ENCODE assay signal across 8 cellular contexts in the genomic region with DNA sequence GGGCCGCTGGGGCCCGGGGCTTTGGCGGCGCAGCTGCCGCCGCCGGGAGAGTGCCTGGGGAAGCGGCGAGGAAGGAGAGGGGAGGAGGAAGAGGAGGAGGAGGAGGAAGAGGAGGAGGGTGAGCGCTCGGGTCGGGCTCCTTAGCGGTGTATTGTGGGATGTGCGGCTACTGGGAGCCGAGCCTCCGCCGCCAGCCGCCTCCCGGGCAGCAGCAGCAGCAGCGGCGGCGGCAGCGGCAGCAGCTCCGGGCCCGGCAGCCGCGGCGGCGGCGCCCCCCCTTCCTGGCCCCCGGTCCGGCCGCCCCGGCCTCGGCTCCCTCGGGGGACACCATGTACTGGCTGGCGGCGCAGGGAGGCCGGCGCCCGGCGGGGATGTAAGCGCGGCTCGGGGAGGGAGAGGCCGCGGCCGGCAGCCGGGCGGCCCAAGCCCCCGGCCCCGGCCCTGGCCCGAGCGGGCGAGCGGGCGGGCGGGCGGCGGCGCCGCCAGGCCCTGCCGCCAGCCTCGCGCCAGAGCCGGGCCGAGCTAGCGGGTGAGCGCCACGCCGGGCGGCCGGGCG. TPM values are rescaled to one million over a fixed set of nuclear protein-coding genes. Genes with fewer than 3 reads are reported as not detected.
DNase-seq lines count a peak whose midpoint lies in the region; ATAC-seq and TF ChIP-seq lines count a peak whose summit lies in the region.

A gene (plus strand): TSS at position 149 of the 556 bp plus-strand sequence. CDS start 729 bp downstream, outside the sequence.

- H2AFZ ChIP-seq in PC-9: peak within 1 kb of the TSS; percentile 68
- peak within 1 kb of the TSS; percentile 86 for H2AFZ ChIP-seq in parathyroid adenoma

- H3K9me3 ChIP-seq in PC-9 (ENCODE audit: insufficient read depth, low read depth): no peaks in the 10 kb centered on the region
- H3K9me3 ChIP-seq in heart right ventricle: no peaks in the 10 kb centered on the region
- no peaks in the 10 kb centered on the region for H3K9me3 ChIP-seq in parathyroid adenoma (ENCODE audit: control insufficient read depth, low read length)

- no TSS peak for BruUV-seq in PC-9 (replicated peaks; lab: Mats Ljungman, UMichigan)

- no peaks in the 10 kb centered on the region for H3K9me2 ChIP-seq in PC-9 (ENCODE audit: insufficient read depth)

- DNase-seq in AML-193 (lab: John Stamatoyannopoulos, UW): peak; percentile 38 to 49
- no peak for DNase-seq in PC-9
- peak; percentile 75 to 76 for DNase-seq in heart right ventricle

- POLR2A ChIA-PET in PC-9 (lab: Charles Lee; ENCODE audit: unreplicated experiment): interaction anchor here (1.3 kb wide), 1 partner anchor 10 kb away, joined by 4 read pairs; a partner anchor contains a TSS

- H3K79me2 ChIP-seq in PC-9 (ENCODE audit: low read depth) (peaks cover 59% of the 10 kb centered on the region), parathyroid adenoma (peaks cover 27% of the 10 kb centered on the region)

- H3K27ac ChIP-seq in PC-9: peak within 1 kb of the TSS; percentile 100
- H3K27ac ChIP-seq in adipose tissue (ENCODE audit: low read depth, low read length): peak within 1 kb of the TSS; percentile 95
- peak within 1 kb of the TSS; percentile 98 to 100 (median 100) for H3K27ac ChIP-seq in heart right ventricle
- H3K27ac ChIP-seq in parathyroid adenoma: peak within 1 kb of the TSS; percentile 100

- H4K20me1 ChIP-seq in PC-9 (ENCODE audit: insufficient read depth): peaks cover 3% of the 10 kb centered on the region; the same call in 1 of the 2 replicates

- H3K36me3 ChIP-seq in PC-9 (ENCODE audit: low read depth) (no peaks in the 10 kb centered on the region), heart right ventricle (peaks cover 0 to 29% (median 6%) of the 10 kb centered on the region in 9 donors), parathyroid adenoma (ENCODE audit: control insufficient read depth, insufficient read depth, low read length) (no peaks in the 10 kb centered on the region)

- peak within 1 kb of the TSS; percentile 83 for H3K4me3 ChIP-seq in PC-9
- H3K4me3 ChIP-seq in heart right ventricle: peak within 1 kb of the TSS; percentile 65 to 87 (median 76)
- peak within 1 kb of the TSS; percentile 95 for H3K4me3 ChIP-seq in parathyroid adenoma (ENCODE audit: low read depth, low read length)

- 0 to 1% (median 1%) methylated on average over 32 to 74 of the region's 74 CpGs for WGBS in adipose tissue, 3 donors
- WGBS in heart right ventricle, 2 donors: 0 to 1% methylated on average over 63 to 70 of the region's 74 CpGs

- intact Hi-C loops in PC-9 (cut with micrococcal nuclease; ENCODE audit: unreplicated experiment): no loop called here
- intact Hi-C loops in heart right ventricle (cut with DNase I): no loop called here

- H3K9ac ChIP-seq in parathyroid adenoma: peak within 1 kb of the TSS; percentile 88

- peak within 1 kb of the TSS; percentile 100 for H3K4me2 ChIP-seq in PC-9
- H3K4me2 ChIP-seq in parathyroid adenoma (ENCODE audit: low read length): peak within 1 kb of the TSS; percentile 99

- peaks cover 38% of the 10 kb centered on the region for H3F3A ChIP-seq in PC-9 (ENCODE audit: insufficient read depth, low read depth)

- H3K27me3 ChIP-seq in PC-9 (ENCODE audit: insufficient read depth, low read depth) (no peaks in the 10 kb centered on the region), heart right ventricle (no peaks in the 10 kb centered on the region), parathyroid adenoma (ENCODE audit: control insufficient read depth, insufficient read depth, low read length) (no peaks in the 10 kb centered on the region)

- ATAC-seq in GM21825 (IDR thresholded peaks at IDR 0.05; ENCODE audit: unreplicated experiment) (peak; percentile 5), heart right ventricle (peak in 7 of 8 donors; percentile 10 to 31 (median 16)), GM21360 (IDR thresholded peaks at IDR 0.05; ENCODE audit: unreplicated experiment) (no peak), HG02763 (IDR thresholded peaks at IDR 0.05; ENCODE audit: unreplicated experiment) (no peak)

- TF ChIP-seq CTCF in PC-9 (conservative IDR thresholded peaks at IDR 0.05) (no peak), heart right ventricle (IDR thresholded peaks at IDR 0.05) (no peak), parathyroid adenoma (IDR thresholded peaks at IDR 0.05) (no peak)

- peaks cover 22% of the 10 kb centered on the region for H3K4me1 ChIP-seq in PC-9 (replicated peaks; ENCODE audit: insufficient read depth)
- H3K4me1 ChIP-seq in heart right ventricle: peaks cover 16 to 46% (median 34%) of the 10 kb centered on the region in 9 donors
- peaks cover 13% of the 10 kb centered on the region for H3K4me1 ChIP-seq in parathyroid adenoma

- CTCF ChIA-PET in PC-9 (lab: Charles Lee): interaction anchor here (0.6 kb wide), 1 partner anchor 8 kb away, joined by 5 read pairs; no protein-coding TSS in a partner anchor

RNA-seq across cellular contexts. Expression of the gene that starts here (rescaled TPM):
- total RNA-seq in PC-9 (2021) (16.4 and 22.6 TPM in 2 replicates), heart right ventricle (10 to 100 TPM; 10.3 to 14.8 (median 11.2) TPM)
- polyA plus RNA-seq in adipose tissue (10 to 100 TPM in 2 of 3 donors, 1 to 10 TPM in 1; 5.7 to 11.1 (median 10.6) TPM), heart right ventricle (10 to 100 TPM in 1 of 2 donors, 1 to 10 TPM in 1; 2.8 to 11.9 TPM)

Comparison
In these comparisons a context has a peak if more than half of its experiments do, and no peak if none do; other contexts are left out.
1. DNase-seq: peak in AML-193 (2 of 2) and heart right ventricle (2 of 2); none in PC-9 (0 of 2).
2. ATAC-seq: peak in GM21825 (single experiment) and heart right ventricle (7 of 8); none in GM21360 (single experiment) and HG02763 (single experiment).
3. Peak in every context shown above with its lines, with median percentiles within 50 percentile points of each other: H3K27ac ChIP-seq and H3K4me3 ChIP-seq.